8 cellular contexts compared by ENCODE assay signal in the genomic region with DNA sequence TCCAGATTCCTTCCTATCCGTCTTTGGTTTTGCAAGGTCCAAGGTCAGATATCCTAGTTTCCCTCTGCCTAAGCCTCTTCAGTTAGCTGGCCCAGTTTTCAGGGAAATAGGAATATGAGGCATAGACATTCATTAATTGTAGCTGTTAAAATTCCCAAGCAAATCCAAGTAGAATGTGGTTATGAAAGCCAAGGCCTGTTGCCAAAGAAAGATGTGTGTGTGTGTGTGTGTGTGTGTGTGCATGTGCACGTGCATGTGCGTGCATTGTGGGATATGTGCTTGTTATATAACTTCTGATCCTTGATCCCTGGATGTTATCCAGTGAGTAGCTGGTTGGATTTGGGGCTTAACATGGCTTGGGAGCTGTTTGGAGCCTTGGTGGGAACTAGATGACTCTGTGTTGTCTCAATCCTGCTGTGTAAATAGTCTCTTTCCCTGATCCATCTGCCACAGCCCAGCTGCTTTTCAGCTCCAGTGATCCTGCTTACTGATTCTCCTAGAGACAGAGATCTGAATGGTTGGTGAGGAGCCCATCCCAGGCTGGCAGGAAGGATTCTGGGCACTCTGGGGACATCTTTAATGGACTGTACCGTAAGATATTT.
DNase-seq lines count a peak whose midpoint lies in the region; ATAC-seq, FAIRE-seq and TF ChIP-seq lines count a peak whose summit lies in the region.

No MANE protein-coding gene starts in this region.

- no peak overlapping the region for H3K4me3 Mint-ChIP-seq in activated T-cell treated with anti-CD3 and anti-CD28 coated beads, Interleukin-2, amount 50 U/mL, for 4 hours

- WGBS in pancreas, 2 donors: 16 to 18% methylated on average over 4 of the region's 4 CpGs

- ATAC-seq in pancreas (peak; percentile 84 to 92 (median 86)), GM18505 (IDR thresholded peaks at IDR 0.05; ENCODE audit: unreplicated experiment) (no peak)
- ATAC-seq in activated T-cell treated with anti-CD3 and anti-CD28 coated beads, Interleukin-2, amount 50 U/mL, for 4 hours: no peak

- peak overlapping the region; percentile 44 to 63 (median 48) for H3K27ac ChIP-seq in pancreas

- peak; percentile 54 for FAIRE-seq in pancreas (lab: Jason Lieb, UNC)

- no peaks in the 10 kb centered on the region for H3K9me3 Mint-ChIP-seq in activated T-cell treated with anti-CD3 and anti-CD28 coated beads, Interleukin-2, amount 50 U/mL, for 4 hours

- peaks cover 6 to 12% (median 6%) of the 10 kb centered on the region in 3 donors for H3K4me1 ChIP-seq in pancreas

- H3K27me3 ChIP-seq in pancreas: no peaks in the 10 kb centered on the region

- TF ChIP-seq POLR2A in GM18505 (IDR thresholded peaks at IDR 0.05; ENCODE audit: borderline replicate concordance, extremely low read depth, insufficient read depth, insufficient read length): no peak

- DNase-seq in DMS 273 (lab: John Stamatoyannopoulos, UW; ENCODE audit: unreplicated experiment) (peak; percentile 97), NCI-H526 treated with DMSO at 0.1 percent for 48 hours (lab: John Stamatoyannopoulos, UW) (peak; percentile 51), fibroblast of gingiva (ENCODE audit: low read depth) (peak; percentile 62), pancreas (peak in 4 of 6 donors; percentile 35 to 81 (median 40)), SIG-M5 (lab: John Stamatoyannopoulos, UW) (no peak), SKM-1 (lab: John Stamatoyannopoulos, UW; ENCODE audit: unreplicated experiment) (no peak)
- DNase-seq in activated T-cell treated with anti-CD3 and anti-CD28 coated beads, Interleukin-2, amount 50 U/mL, for 4 hours: no peak

- H3K27me3 Mint-ChIP-seq in activated T-cell treated with anti-CD3 and anti-CD28 coated beads, Interleukin-2, amount 50 U/mL, for 4 hours (ENCODE audit: low read depth): peaks cover 3% of the 10 kb centered on the region

- intact Hi-C loops in pancreas (cut with DNase I): no loop called here

- H3K36me3 Mint-ChIP-seq in activated T-cell treated with anti-CD3 and anti-CD28 coated beads, Interleukin-2, amount 50 U/mL, for 4 hours (ENCODE audit: insufficient read depth): no peaks in the 10 kb centered on the region

- H3K4me1 Mint-ChIP-seq in activated T-cell treated with anti-CD3 and anti-CD28 coated beads, Interleukin-2, amount 50 U/mL, for 4 hours (ENCODE audit: low read depth): no peaks in the 10 kb centered on the region

- H3K4me3 ChIP-seq in pancreas: no peak overlapping the region

- no peaks in the 10 kb centered on the region for H3K9me3 ChIP-seq in pancreas

- no peak for TF ChIP-seq CTCF in pancreas (IDR thresholded peaks at IDR 0.05)

- H3K36me3 ChIP-seq in pancreas: no peaks in the 10 kb centered on the region

Comparison
In these comparisons a context has a peak if more than half of its experiments do, and no peak if none do; other contexts are left out.
1. DNase-seq: peak in DMS 273 (single experiment), NCI-H526 treated with DMSO at 0.1 percent for 48 hours (single experiment), fibroblast of gingiva (single experiment) and pancreas (4 of 6); none in activated T-cell treated with anti-CD3 and anti-CD28 coated beads, Interleukin-2, amount 50 U/mL, for 4 hours (single experiment), SIG-M5 (single experiment) and SKM-1 (single experiment).
2. ATAC-seq: peak in pancreas (4 of 4); none in activated T-cell treated with anti-CD3 and anti-CD28 coated beads, Interleukin-2, amount 50 U/mL, for 4 hours (0 of 2) and GM18505 (single experiment).